ENCODE assay signal across 16 cellular contexts in genomic region chr20:56465997-56466396, GRCh38. TPM values are rescaled to one million over a fixed set of nuclear protein-coding genes. Genes with fewer than 3 reads are reported as not detected.
DNase-seq lines count a peak whose midpoint lies in the region; ATAC-seq and TF ChIP-seq lines count a peak whose summit lies in the region.
"Had no signal": no experiment of that assay in that cellular context is flagged by ENCODE, and none has a peak within 500 bp of the region (broad histone marks: within the 10 kb centered on the region; RNA-seq: fewer than 3 reads in every experiment).

No MANE protein-coding gene starts in this region.

- no peak overlapping the region for H3K27ac Mint-ChIP-seq in activated naive CD4-positive, alpha-beta T cell treated with anti-CD3 and anti-CD28 coated beads, Interleukin-2, amount 50 U/mL, for 72 hours
- H3K27ac Mint-ChIP-seq: activated CD4-positive, alpha-beta T cell treated with anti-CD3 and anti-CD28 coated beads, Interleukin-2, amount 10 ng/mL, durations not matched to agents 7 days and 5 days; activated T-helper 2 cell treated with anti-CD3 and anti-CD28 coated beads, Interferon-gamma antibody, Interleukin-2, Interleukin-4, amounts not matched to agents 10 μg/mL and 5 μg/mL and 100 μg/mL, durations not matched to agents 14 hours and 24 hours and 36 hours had no signal

- peaks cover 42% of the 10 kb centered on the region for H3K4me1 ChIP-seq in lower lobe of right lung

- no peak overlapping the region for H3K4me3 ChIP-seq in lower lobe of right lung
- H3K4me3 ChIP-seq: upper lobe of left lung had no signal

- no peak for TF ChIP-seq CTCF in lower lobe of right lung (IDR thresholded peaks at IDR 0.05)

- peak overlapping the region; percentile 46 for H3K27ac ChIP-seq in lower lobe of right lung

- no peaks in the 10 kb centered on the region for H3K9me3 ChIP-seq in lower lobe of right lung
- H3K9me3 ChIP-seq: upper lobe of left lung had no signal

- DNase-seq in GDM1 (lab: John Stamatoyannopoulos, UW) (peak; percentile 48), NOMO-1 treated with dmso at 0.1 percent for 144 hours (lab: John Stamatoyannopoulos, UW; ENCODE audit: unreplicated experiment) (peak; percentile 65), lower lobe of right lung (no peak), NCI-H187 treated with DMSO at 0.1 percent for 48 hours (lab: John Stamatoyannopoulos, UW) (no peak)
- DNase-seq in stimulated activated naive CD4-positive, alpha-beta T cell treated with Interleukin-2 at 50 U/mL for 16 hours (lab: John Stamatoyannopoulos, UW), result no peak
- no peak for DNase-seq in effector CD4-positive, alpha-beta T cell
- DNase-seq in activated naive CD4-positive, alpha-beta T cell treated with anti-CD3 and anti-CD28 coated beads, Interleukin-2, amount 50 U/mL, for 72 hours (ENCODE audit: low spot score in 2 of 2), result no peak
- DNase-seq: activated CD4-positive, alpha-beta T cell treated with anti-CD3 and anti-CD28 coated beads, Interleukin-2, amount 10 ng/mL, durations not matched to agents 7 days and 5 days; EL; NCI-H1092 treated with DMSO at 0.1 percent for 48 hours; NCI-H526; upper lobe of left lung had no signal

- H3K9me3 Mint-ChIP-seq in activated naive CD4-positive, alpha-beta T cell treated with anti-CD3 and anti-CD28 coated beads, Interleukin-2, amount 50 U/mL, for 72 hours, result no peaks in the 10 kb centered on the region
- H3K9me3 Mint-ChIP-seq: activated CD4-positive, alpha-beta T cell treated with anti-CD3 and anti-CD28 coated beads, Interleukin-2, amount 10 ng/mL, durations not matched to agents 7 days and 5 days; activated T-helper 2 cell treated with anti-CD3 and anti-CD28 coated beads, Interferon-gamma antibody, Interleukin-2, Interleukin-4, amounts not matched to agents 10 μg/mL and 5 μg/mL and 100 μg/mL, durations not matched to agents 14 hours and 24 hours and 36 hours had no signal

- intact Hi-C loops in lower lobe of right lung (cut with DNase I), result loop anchor here (10.0 kb wide), 1 partner anchor 71 kb away; the partner anchor contains the start of genes AURKA and CSTF1

- peaks cover 5 to 11% of the 10 kb centered on the region in 2 donors for H3K36me3 Mint-ChIP-seq in activated naive CD4-positive, alpha-beta T cell treated with anti-CD3 and anti-CD28 coated beads, Interleukin-2, amount 50 U/mL, for 72 hours

- H3K27me3 ChIP-seq in lower lobe of right lung (ENCODE audit: low read depth), result no peaks in the 10 kb centered on the region
- H3K27me3 ChIP-seq: upper lobe of left lung had no signal

- ATAC-seq in HG02852 (IDR thresholded peaks at IDR 0.05; ENCODE audit: unreplicated experiment) (peak; percentile 47), lower lobe of right lung (no peak)
- ATAC-seq in activated naive CD4-positive, alpha-beta T cell treated with anti-CD3 and anti-CD28 coated beads, Interleukin-2, amount 50 U/mL, for 72 hours, result no peak

- H3K36me3 ChIP-seq in lower lobe of right lung, result peaks cover 9% of the 10 kb centered on the region

RNA-seq across cellular contexts. Expression of gene RTF2, which starts 2.4 kb away (rescaled TPM):
- 68.6 TPM for total RNA-seq in lower lobe of right lung
- 10 to 100 TPM; 75.8 to 85.5 TPM for total RNA-seq in activated naive CD4-positive, alpha-beta T cell treated with anti-CD3 and anti-CD28 coated beads, Interleukin-2, amount 50 U/mL, for 72 hours

RNA-seq across cellular contexts. Expression of gene CASS4, which starts 53.9 kb away (rescaled TPM):
- total RNA-seq in lower lobe of right lung, result 23.9 TPM
- 1 to 10 TPM; 5.1 to 6.5 TPM for total RNA-seq in activated naive CD4-positive, alpha-beta T cell treated with anti-CD3 and anti-CD28 coated beads, Interleukin-2, amount 50 U/mL, for 72 hours
- total RNA-seq: bronchial epithelial cell had no signal

RNA-seq across cellular contexts. Expression of gene FAM209A, which starts 58.5 kb away (rescaled TPM):
- total RNA-seq in lower lobe of right lung, result 0.71 TPM
- 1 to 10 TPM in 1 of 2 donors, under 1 TPM in 1; 0.77 to 1.1 TPM for total RNA-seq in activated naive CD4-positive, alpha-beta T cell treated with anti-CD3 and anti-CD28 coated beads, Interleukin-2, amount 50 U/mL, for 72 hours
- total RNA-seq: bronchial epithelial cell, epithelial cell of proximal tubule had no signal

Comparison
In these comparisons a context has a peak if more than half of its experiments do, and no peak if none do; other contexts are left out.
1. DNase-seq: peak in GDM1 (single experiment) and NOMO-1 treated with dmso at 0.1 percent for 144 hours (single experiment); none in lower lobe of right lung (single experiment), stimulated activated naive CD4-positive, alpha-beta T cell treated with Interleukin-2 at 50 U/mL for 16 hours (single experiment), effector CD4-positive, alpha-beta T cell (single experiment), NCI-H187 treated with DMSO at 0.1 percent for 48 hours (single experiment) and activated naive CD4-positive, alpha-beta T cell treated with anti-CD3 and anti-CD28 coated beads, Interleukin-2, amount 50 U/mL, for 72 hours (0 of 2).